Comparison of ENCODE assay signal across 28 cellular contexts in genomic region chr1:110195196-110195595, GRCh38. TPM values are rescaled to one million over a fixed set of nuclear protein-coding genes. Genes with fewer than 3 reads are reported as not detected.
"Had no signal": no experiment of that assay in that cellular context is flagged by ENCODE, and none has a peak within 500 bp of the region (broad histone marks: within the 10 kb centered on the region; RNA-seq: fewer than 3 reads in every experiment).

No MANE protein-coding gene starts in this region.

- DNase-seq: colonic mucosa; cortex of kidney; dermis blood vessel endothelial cell; dorsolateral prefrontal cortex; effector CD4-positive, alpha-beta T cell; effector CD8-positive, alpha-beta T cell; effector memory CD4-positive, alpha-beta T cell; effector memory CD8-positive, alpha-beta T cell; endodermal cell; erythroblast; esophagus squamous epithelium; foreskin fibroblast; foreskin keratinocyte; foreskin melanocyte; gastrocnemius medialis; glutamatergic neuron; head of caudate nucleus had no signal

- H3K9me3 ChIP-seq: colonic mucosa, esophagus muscularis mucosa, esophagus squamous epithelium, gastrocnemius medialis, gastroesophageal sphincter, heart left ventricle had no signal

- H3K4me3 ChIP-seq: colonic mucosa, coronary artery, dorsolateral prefrontal cortex, esophagus muscularis mucosa, esophagus squamous epithelium, gastrocnemius medialis, gastroesophageal sphincter, heart left ventricle had no signal

- H3K4me3 Mint-ChIP-seq: dendritic cell treated with granulocyte-macrophage colony-stimulating factor and Interleukin-4, amounts not matched to agents 40 ng/mL and 50 ng/mL, for 4 days; effector memory CD8-positive, alpha-beta T cell; endodermal cell had no signal

- H3K27me3 ChIP-seq: colonic mucosa, dorsolateral prefrontal cortex, esophagus muscularis mucosa, esophagus squamous epithelium, foreskin keratinocyte, gastrocnemius medialis, gastroesophageal sphincter, heart left ventricle had no signal

- H3K4me1 ChIP-seq: colonic mucosa, foreskin keratinocyte had no signal

- FAIRE-seq: colon, endometrium, endothelial cell of umbilical vein, frontal cortex had no signal

- H3K9me3 Mint-ChIP-seq: dendritic cell treated with granulocyte-macrophage colony-stimulating factor and Interleukin-4, amounts not matched to agents 40 ng/mL and 50 ng/mL, for 4 days; effector memory CD8-positive, alpha-beta T cell; endodermal cell had no signal

- ATAC-seq: effector memory CD8-positive, alpha-beta T cell; esophagus mucosa; foreskin keratinocyte; gastrocnemius medialis; gastroesophageal sphincter; heart left ventricle had no signal

- H3K4me1 Mint-ChIP-seq: endodermal cell had no signal

- H3K27ac Mint-ChIP-seq: dendritic cell treated with granulocyte-macrophage colony-stimulating factor and Interleukin-4, amounts not matched to agents 40 ng/mL and 50 ng/mL, for 4 days; effector memory CD8-positive, alpha-beta T cell; endodermal cell had no signal

- H3K36me3 ChIP-seq: colonic mucosa, esophagus muscularis mucosa, esophagus squamous epithelium, gastrocnemius medialis, gastroesophageal sphincter, heart left ventricle had no signal

- H3K27ac ChIP-seq: colonic mucosa, coronary artery, dorsolateral prefrontal cortex, epithelial cell of prostate, esophagus muscularis mucosa, esophagus squamous epithelium, foreskin keratinocyte, gastrocnemius medialis, gastroesophageal sphincter, heart left ventricle had no signal

RNA-seq across cellular contexts. Expression of gene SLC6A17, which starts 44.9 kb away (rescaled TPM):
- total RNA-seq: endothelial cell of umbilical vein had no signal
